ENCODE assay signal across 9 cellular contexts in genomic region chr3:126394179-126394976, GRCh38. TPM values are rescaled to one million over a fixed set of nuclear protein-coding genes. Genes with fewer than 3 reads are reported as not detected.
DNase-seq lines count a peak whose midpoint lies in the region; ATAC-seq and TF ChIP-seq lines count a peak whose summit lies in the region.
"Had no signal": no experiment of that assay in that cellular context is flagged by ENCODE, and none has a peak within 500 bp of the region (broad histone marks: within the 10 kb centered on the region; RNA-seq: fewer than 3 reads in every experiment).

CFAP100 (plus strand) TSS chr3:126394909; CDS start chr3:126396001, 1,092 bp downstream.

- DNase-seq in sigmoid colon (peak; percentile 78), GM20000 (ENCODE audit: low spot score) (no peak), Kasumi-1 (lab: John Stamatoyannopoulos, UW) (no peak)
- DNase-seq in activated naive CD4-positive, alpha-beta T cell treated with anti-CD3 and anti-CD28 coated beads, Interleukin-2, amount 10 ng/mL, durations not matched to agents 7 days and 5 days = no peak
- DNase-seq: NCI-H226 had no signal

- H3K27ac Mint-ChIP-seq in brain = peak within 1 kb of the TSS in 3 of 5 experiments; percentile 42 to 63 (median 44)
- no peak within 1 kb of the TSS for H3K27ac Mint-ChIP-seq in activated naive CD4-positive, alpha-beta T cell treated with anti-CD3 and anti-CD28 coated beads, Interleukin-2, amount 10 ng/mL, durations not matched to agents 7 days and 5 days

- H3K27me3 Mint-ChIP-seq in brain = peaks cover 4% of the 10 kb centered on the region
- H3K27me3 Mint-ChIP-seq in activated naive CD4-positive, alpha-beta T cell treated with anti-CD3 and anti-CD28 coated beads, Interleukin-2, amount 10 ng/mL, durations not matched to agents 7 days and 5 days = peaks cover 81% of the 10 kb centered on the region

- H3K27ac ChIP-seq in HUES6 (ENCODE audit: low read depth, low read length) (no peak within 1 kb of the TSS), sigmoid colon (peak within 1 kb of the TSS in 2 of 4 donors; percentile 1 to 43)

- H3K4me3 Mint-ChIP-seq in brain = peak within 1 kb of the TSS; percentile 56 to 73 (median 60)
- H3K4me3 Mint-ChIP-seq in activated naive CD4-positive, alpha-beta T cell treated with anti-CD3 and anti-CD28 coated beads, Interleukin-2, amount 10 ng/mL, durations not matched to agents 7 days and 5 days = no peak within 1 kb of the TSS

- no peak for TF ChIP-seq EP300 in sigmoid colon (IDR thresholded peaks at IDR 0.05)

- H3K9me3 Mint-ChIP-seq in brain = no peaks in the 10 kb centered on the region
- no peaks in the 10 kb centered on the region for H3K9me3 Mint-ChIP-seq in activated naive CD4-positive, alpha-beta T cell treated with anti-CD3 and anti-CD28 coated beads, Interleukin-2, amount 10 ng/mL, durations not matched to agents 7 days and 5 days

- H3K27me3 ChIP-seq in HUES6 (ENCODE audit: control insufficient read depth, insufficient read depth, low read length) (peaks cover 43% of the 10 kb centered on the region), iPS-15b (ENCODE audit: control insufficient read depth, insufficient read depth, low read length) (peaks cover 45% of the 10 kb centered on the region), sigmoid colon (peaks cover 0 to 9% (median 0%) of the 10 kb centered on the region in 3 donors)

- no peaks in the 10 kb centered on the region for H3K9me3 ChIP-seq in HUES6 (ENCODE audit: control insufficient read depth, insufficient read depth, low read depth, low read length)
- no peaks in the 10 kb centered on the region for H3K9me3 ChIP-seq in iPS-15b (ENCODE audit: control insufficient read depth, insufficient read depth, low read length)
- H3K9me3 ChIP-seq in sigmoid colon = no peaks in the 10 kb centered on the region

- TF ChIP-seq CTCF in brain (conservative IDR thresholded peaks at IDR 0.05) (no peak), sigmoid colon (IDR thresholded peaks at IDR 0.05) (no peak), GM20000 (IDR thresholded peaks at IDR 0.05; ENCODE audit: extremely low read depth, missing control alignments) (no peak)

- no peak within 1 kb of the TSS for H3K9ac ChIP-seq in HUES6 (ENCODE audit: low read length)
- no peak within 1 kb of the TSS for H3K9ac ChIP-seq in iPS-15b (ENCODE audit: low read depth, low read length)

- H3K4me3 ChIP-seq in HUES6 (ENCODE audit: low read depth, low read length) (peak within 1 kb of the TSS; percentile 20), iPS-15b (ENCODE audit: low read depth, low read length) (peak within 1 kb of the TSS; percentile 42), sigmoid colon (peak within 1 kb of the TSS in 3 of 4 donors; percentile 29 to 46 (median 43))

- intact Hi-C loops in sigmoid colon (cut with DNase I) = no loop called here

- peaks cover 7% of the 10 kb centered on the region for H3K4me1 ChIP-seq in HUES6 (ENCODE audit: control insufficient read depth, insufficient read depth, low read length)
- no peaks in the 10 kb centered on the region for H3K4me1 ChIP-seq in iPS-15b (ENCODE audit: control insufficient read depth, insufficient read depth, low read length)
- H3K4me1 ChIP-seq in sigmoid colon = peaks cover 0 to 18% (median 16%) of the 10 kb centered on the region in 4 donors

- CTCF ChIA-PET in activated naive CD4-positive, alpha-beta T cell treated with anti-CD3 and anti-CD28 coated beads, Interleukin-2, amount 10 ng/mL, durations not matched to agents 7 days and 5 days (lab: Charles Lee) = interaction anchor here (1.0 kb wide), 1 partner anchor 196 kb away, joined by 3 read pairs; no protein-coding TSS in a partner anchor

- no peak for ATAC-seq in GM19324 (IDR thresholded peaks at IDR 0.05; ENCODE audit: low FRiP score, unreplicated experiment)

- H3K4me1 Mint-ChIP-seq in brain = peaks cover 39% of the 10 kb centered on the region
- H3K4me1 Mint-ChIP-seq in activated naive CD4-positive, alpha-beta T cell treated with anti-CD3 and anti-CD28 coated beads, Interleukin-2, amount 10 ng/mL, durations not matched to agents 7 days and 5 days = peaks cover 7% of the 10 kb centered on the region

- TF ChIP-seq POLR2A in sigmoid colon (IDR thresholded peaks at IDR 0.05) = no peak

- no peaks in the 10 kb centered on the region for H3K36me3 Mint-ChIP-seq in brain
- H3K36me3 Mint-ChIP-seq in activated naive CD4-positive, alpha-beta T cell treated with anti-CD3 and anti-CD28 coated beads, Interleukin-2, amount 10 ng/mL, durations not matched to agents 7 days and 5 days = no peaks in the 10 kb centered on the region

- WGBS in sigmoid colon, 2 donors = 34 to 35% methylated on average over 43 of the region's 43 CpGs

- no peaks in the 10 kb centered on the region for H3K36me3 ChIP-seq in HUES6 (ENCODE audit: control insufficient read depth, insufficient read depth, low read length)
- no peaks in the 10 kb centered on the region for H3K36me3 ChIP-seq in iPS-15b (ENCODE audit: control insufficient read depth, insufficient read depth, low read length)
- H3K36me3 ChIP-seq in sigmoid colon = no peaks in the 10 kb centered on the region

RNA-seq across cellular contexts. Expression of gene CFAP100, which starts in this region (rescaled TPM):
- polyA plus RNA-seq in brain (ENCODE audit: insufficient read depth, low read depth, low replicate concordance) = not detected
- total RNA-seq in sigmoid colon = not detected
- not detected for polyA plus RNA-seq in sigmoid colon

Comparison
In these comparisons a context has a peak if more than half of its experiments do, and no peak if none do; other contexts are left out.
1. Peak in DNase-seq and H3K4me3 ChIP-seq in sigmoid colon; RNA of the gene not detected or under 1 TPM.